In genomic region chr17:49450735-49451134, GRCh38 we compare ENCODE assay signal across 17 cellular contexts. TPM values are rescaled to one million over a fixed set of nuclear protein-coding genes. Genes with fewer than 3 reads are reported as not detected.
A peak's percentile ranks its signal among the peaks of the same experiment; 100 is the strongest.
DNase-seq lines count a peak whose midpoint lies in the region; ATAC-seq and TF ChIP-seq lines count a peak whose summit lies in the region.
"Had no signal": no experiment of that assay in that cellular context is flagged by ENCODE, and none has a peak within 500 bp of the region (broad histone marks: within the 10 kb centered on the region; RNA-seq: fewer than 3 reads in every experiment).

No MANE protein-coding gene starts in this region.

- TF ChIP-seq CTCF in DND-41 (IDR thresholded peaks at IDR 0.05; ENCODE audit: borderline replicate concordance, extremely low read depth, low read length, poor library complexity, severe bottlenecking) (no peak), body of pancreas (IDR thresholded peaks at IDR 0.05) (no peak)

- no peaks in the 10 kb centered on the region for H3K9me3 Mint-ChIP-seq in activated T-helper 17 cell treated with anti-CD3 and anti-CD28 coated beads, Interleukin-2, amount 50 U/mL, for 72 hours
- H3K9me3 Mint-ChIP-seq: CD4-positive, alpha-beta T cell; stimulated activated naive CD8-positive, alpha-beta T cell treated with anti-CD3 and anti-CD28 coated beads, Interleukin-15, Interleukin-2, amounts not matched to agents 100 ng/mL and 50 ng/mL, for 24 hours had no signal

- H3K36me3 Mint-ChIP-seq in activated T-helper 17 cell treated with anti-CD3 and anti-CD28 coated beads, Interleukin-2, amount 50 U/mL, for 72 hours (ENCODE audit: low read depth), result no peaks in the 10 kb centered on the region

- no peak for TF ChIP-seq POLR2A in body of pancreas (IDR thresholded peaks at IDR 0.05)

- H2AFZ ChIP-seq in DND-41 (ENCODE audit: low read depth, low read length), result no peak overlapping the region

- H3K79me2 ChIP-seq in DND-41 (ENCODE audit: insufficient read depth, low read length), result no peaks in the 10 kb centered on the region

- DNase-seq in DND-41 (peak; percentile 12), HPDE6-E6E7 (ENCODE audit: extremely low spot score) (peak; percentile 53), adipocyte (ENCODE audit: low read depth) (peak; percentile 38), iris pigment epithelial cell (ENCODE audit: low read depth) (peak; percentile 17), body of pancreas (no peak), NCI-H510A treated with DMSO at 0.1 percent for 48 hours (lab: John Stamatoyannopoulos, UW) (no peak)
- DNase-seq: CD4-positive, alpha-beta T cell; cortex of kidney; esophagus squamous epithelium; mesendoderm; NCI-H2029 treated with DMSO at 0.1 percent for 48 hours; occipital lobe; WERI-Rb-1 had no signal

- peaks cover 11% of the 10 kb centered on the region for H3K27me3 ChIP-seq in DND-41 (ENCODE audit: insufficient read depth, low read length, poor library complexity)
- peaks cover 11% of the 10 kb centered on the region for H3K27me3 ChIP-seq in adipocyte (replicated peaks; ENCODE audit: control insufficient read depth, insufficient read depth, low read length)
- no peaks in the 10 kb centered on the region for H3K27me3 ChIP-seq in body of pancreas
- H3K27me3 ChIP-seq: vagina had no signal

- H3K4me2 ChIP-seq in DND-41 (ENCODE audit: insufficient read depth, low read length), result no peak overlapping the region

- WGBS in body of pancreas, 2 donors, result 68 to 83% methylated on average over 1 to 3 of the region's 3 CpGs

- H3K27me3 Mint-ChIP-seq in activated T-helper 17 cell treated with anti-CD3 and anti-CD28 coated beads, Interleukin-2, amount 50 U/mL, for 72 hours, result peaks cover 9% of the 10 kb centered on the region

- H3K27ac Mint-ChIP-seq in activated T-helper 17 cell treated with anti-CD3 and anti-CD28 coated beads, Interleukin-2, amount 50 U/mL, for 72 hours, result no peak overlapping the region
- H3K27ac Mint-ChIP-seq: CD4-positive, alpha-beta T cell; stimulated activated naive CD8-positive, alpha-beta T cell treated with anti-CD3 and anti-CD28 coated beads, Interleukin-15, Interleukin-2, amounts not matched to agents 100 ng/mL and 50 ng/mL, for 24 hours had no signal

- intact Hi-C loops in body of pancreas (cut with DNase I), result no loop called here

- no peaks in the 10 kb centered on the region for H3K9me3 ChIP-seq in DND-41 (ENCODE audit: insufficient read depth, low read length, severe bottlenecking)
- H3K9me3 ChIP-seq in adipocyte (ENCODE audit: control insufficient read depth, low read length), result no peaks in the 10 kb centered on the region
- no peaks in the 10 kb centered on the region for H3K9me3 ChIP-seq in body of pancreas
- H3K9me3 ChIP-seq: esophagus squamous epithelium, vagina had no signal

- no peak overlapping the region for H3K9ac ChIP-seq in DND-41 (ENCODE audit: low read depth, low read length)
- H3K9ac ChIP-seq in adipocyte (ENCODE audit: low read length), result no peak overlapping the region

- H3K36me3 ChIP-seq in DND-41 (ENCODE audit: insufficient read depth, low read length) (no peaks in the 10 kb centered on the region), adipocyte (ENCODE audit: control insufficient read depth, insufficient read depth, low read length, severe bottlenecking) (no peaks in the 10 kb centered on the region), body of pancreas (replicated peaks in 1 of 2; ENCODE audit: insufficient read depth in 1 of 2, low read depth in 2 of 2) (no peaks in the 10 kb centered on the region)
- H3K36me3 ChIP-seq: esophagus squamous epithelium, vagina, WERI-Rb-1 had no signal

- ATAC-seq in DND-41 (ENCODE audit: insufficient read depth, low read depth) (peak; percentile 33; the same call in 1 of the 3 replicates), body of pancreas (no peak)
- ATAC-seq in activated T-helper 17 cell treated with anti-CD3 and anti-CD28 coated beads, Interleukin-2, amount 50 U/mL, for 72 hours (replicated peaks), result no peak

- H3K27ac ChIP-seq in DND-41 (ENCODE audit: low read length), result no peak overlapping the region
- H3K27ac ChIP-seq in body of pancreas, result no peak overlapping the region
- H3K27ac ChIP-seq: esophagus squamous epithelium, skin epidermis, vagina, WERI-Rb-1 had no signal

- no peaks in the 10 kb centered on the region for H4K20me1 ChIP-seq in DND-41 (ENCODE audit: insufficient read depth, low read length)

- no peak overlapping the region for H3K4me3 Mint-ChIP-seq in activated T-helper 17 cell treated with anti-CD3 and anti-CD28 coated beads, Interleukin-2, amount 50 U/mL, for 72 hours
- H3K4me3 Mint-ChIP-seq: CD4-positive, alpha-beta T cell; stimulated activated naive CD8-positive, alpha-beta T cell treated with anti-CD3 and anti-CD28 coated beads, Interleukin-15, Interleukin-2, amounts not matched to agents 100 ng/mL and 50 ng/mL, for 24 hours had no signal

- H3K4me3 ChIP-seq in DND-41 (ENCODE audit: low read depth in 1 of 2, low read length in 2 of 2) (no peak overlapping the region), adipocyte (ENCODE audit: low read length) (no peak overlapping the region), body of pancreas (no peak overlapping the region)
- H3K4me3 ChIP-seq: esophagus squamous epithelium, skin epidermis, vagina had no signal

- no peaks in the 10 kb centered on the region for H3K4me1 Mint-ChIP-seq in activated T-helper 17 cell treated with anti-CD3 and anti-CD28 coated beads, Interleukin-2, amount 50 U/mL, for 72 hours

- H3K4me1 ChIP-seq in DND-41 (ENCODE audit: insufficient read depth, low read length) (no peaks in the 10 kb centered on the region), adipocyte (ENCODE audit: control insufficient read depth, insufficient read depth, low read length) (no peaks in the 10 kb centered on the region), body of pancreas (peaks cover 6% of the 10 kb centered on the region)
- H3K4me1 ChIP-seq: vagina had no signal

RNA-seq across cellular contexts. Expression of gene PHB1, which starts 36.1 kb away (rescaled TPM):
- 10 to 100 TPM; 37.1 to 38.6 TPM for total RNA-seq in body of pancreas
- 100 to 1,000 TPM; 122 to 332 TPM for total RNA-seq in activated T-helper 17 cell treated with anti-CD3 and anti-CD28 coated beads, Interleukin-2, amount 50 U/mL, for 72 hours

RNA-seq across cellular contexts. Expression of gene NGFR, which starts 44.4 kb away (rescaled TPM):
- total RNA-seq in body of pancreas, result 10 to 100 TPM; 10.1 to 27.7 TPM
- under 1 TPM; 0.11 to 0.50 TPM for total RNA-seq in activated T-helper 17 cell treated with anti-CD3 and anti-CD28 coated beads, Interleukin-2, amount 50 U/mL, for 72 hours

Comparison
In these comparisons a context has a peak if more than half of its experiments do, and no peak if none do; other contexts are left out.
1. DNase-seq: peak in DND-41 (single experiment), HPDE6-E6E7 (single experiment), adipocyte (single experiment) and iris pigment epithelial cell (single experiment); none in body of pancreas (0 of 4) and NCI-H510A treated with DMSO at 0.1 percent for 48 hours (single experiment).
2. RNA of gene NGFR, which starts 44.4 kb away (total RNA-seq): 10.1 to 27.7 TPM in body of pancreas; 0.11 to 0.50 TPM in activated T-helper 17 cell treated with anti-CD3 and anti-CD28 coated beads, Interleukin-2, amount 50 U/mL, for 72 hours; every median in the first group is over 4 times any median in the second.